In the genomic region with DNA sequence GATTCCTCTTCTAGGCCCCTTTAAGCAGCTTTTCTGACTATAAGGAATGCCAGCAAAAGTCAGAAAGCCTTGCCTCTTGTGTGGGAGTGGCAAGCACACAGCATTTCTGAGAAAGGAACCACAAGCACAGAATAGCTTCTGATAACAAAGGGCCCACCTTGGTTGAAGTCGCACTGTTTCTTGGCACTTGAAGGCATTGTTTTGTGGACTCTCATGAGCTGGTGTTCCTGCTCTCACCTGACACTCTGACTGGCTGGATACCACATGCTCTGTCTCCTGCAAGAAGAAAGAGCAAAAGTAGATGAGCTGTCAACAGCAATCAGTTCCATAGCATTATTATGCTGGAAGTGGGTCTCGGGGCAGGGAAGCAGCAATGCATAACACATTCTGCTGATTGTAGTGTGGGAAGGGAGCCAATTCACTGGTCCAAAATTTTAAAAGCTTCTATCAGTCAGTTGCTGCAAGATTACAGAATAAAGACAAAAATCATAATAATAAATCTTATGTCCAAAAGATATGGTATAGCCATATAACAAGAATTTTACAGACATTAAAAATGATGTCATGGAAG, we compare ENCODE assay signal across 1 cellular context.
TF ChIP-seq lines count a peak whose summit lies in the region.

No MANE protein-coding gene starts in this region.

TF ChIP-seq in IMR-90, 13 proteins besides CTCF, POLR2A, EP300 and RAD21:
- TF ChIP-seq RFX5 (IDR thresholded peaks at IDR 0.05; ENCODE audit: low read depth, low read length): no peak
- TF ChIP-seq CHD1 (IDR thresholded peaks at IDR 0.05; ENCODE audit: low read depth, low read length): no peak
- no peak for TF ChIP-seq RCOR1 (IDR thresholded peaks at IDR 0.05; ENCODE audit: insufficient replicate concordance, low read length)
- no peak for TF ChIP-seq NFE2L2 (IDR thresholded peaks at IDR 0.05; ENCODE audit: low read depth, low read length)
- no peak for TF ChIP-seq CEBPB (IDR thresholded peaks at IDR 0.05; ENCODE audit: low read depth, low read length)
- TF ChIP-seq BHLHE40 (IDR thresholded peaks at IDR 0.05; ENCODE audit: low read depth, low read length): no peak
- TF ChIP-seq FOS (IDR thresholded peaks at IDR 0.05; ENCODE audit: low read depth, low read length): no peak
- TF ChIP-seq MXI1 (IDR thresholded peaks at IDR 0.05; ENCODE audit: borderline replicate concordance, low read depth, low read length): no peak
- TF ChIP-seq MAFK (IDR thresholded peaks at IDR 0.05; ENCODE audit: low read depth, low read length): no peak
- TF ChIP-seq, protein P1, sequence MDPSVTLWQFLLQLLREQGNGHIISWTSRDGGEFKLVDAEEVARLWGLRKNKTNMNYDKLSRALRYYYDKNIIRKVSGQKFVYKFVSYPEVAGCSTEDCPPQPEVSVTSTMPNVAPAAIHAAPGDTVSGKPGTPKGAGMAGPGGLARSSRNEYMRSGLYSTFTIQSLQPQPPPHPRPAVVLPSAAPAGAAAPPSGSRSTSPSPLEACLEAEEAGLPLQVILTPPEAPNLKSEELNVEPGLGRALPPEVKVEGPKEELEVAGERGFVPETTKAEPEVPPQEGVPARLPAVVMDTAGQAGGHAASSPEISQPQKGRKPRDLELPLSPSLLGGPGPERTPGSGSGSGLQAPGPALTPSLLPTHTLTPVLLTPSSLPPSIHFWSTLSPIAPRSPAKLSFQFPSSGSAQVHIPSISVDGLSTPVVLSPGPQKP (IDR thresholded peaks at IDR 0.05; ENCODE audit: borderline replicate concordance, low read depth, low read length): no peak
- no peak for TF ChIP-seq MAZ (IDR thresholded peaks at IDR 0.05; ENCODE audit: borderline replicate concordance, low read depth, low read length)
- TF ChIP-seq, protein P2, sequence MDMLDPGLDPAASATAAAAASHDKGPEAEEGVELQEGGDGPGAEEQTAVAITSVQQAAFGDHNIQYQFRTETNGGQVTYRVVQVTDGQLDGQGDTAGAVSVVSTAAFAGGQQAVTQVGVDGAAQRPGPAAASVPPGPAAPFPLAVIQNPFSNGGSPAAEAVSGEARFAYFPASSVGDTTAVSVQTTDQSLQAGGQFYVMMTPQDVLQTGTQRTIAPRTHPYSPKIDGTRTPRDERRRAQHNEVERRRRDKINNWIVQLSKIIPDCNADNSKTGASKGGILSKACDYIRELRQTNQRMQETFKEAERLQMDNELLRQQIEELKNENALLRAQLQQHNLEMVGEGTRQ (IDR thresholded peaks at IDR 0.05; ENCODE audit: low read depth, low read length): no peak
- TF ChIP-seq SMC3 (IDR thresholded peaks at IDR 0.05; ENCODE audit: low read depth, low read length): no peak
